ENCODE assay signal across 22 cellular contexts in genomic region chr12:93348568-93349435, GRCh38. TPM values are rescaled to one million over a fixed set of nuclear protein-coding genes. Genes with fewer than 3 reads are reported as not detected.
DNase-seq lines count a peak whose midpoint lies in the region; ATAC-seq, FAIRE-seq and TF ChIP-seq lines count a peak whose summit lies in the region.
"Had no signal": no experiment of that assay in that cellular context is flagged by ENCODE, and none has a peak within 500 bp of the region (broad histone marks: within the 10 kb centered on the region; RNA-seq: fewer than 3 reads in every experiment).

No MANE protein-coding gene starts in this region.

- H3K4me1 ChIP-seq in SK-N-SH (ENCODE audit: control insufficient read depth in 1 of 2, insufficient read depth in 2 of 2, low read depth in 1 of 2, low read length in 1 of 2): peaks cover 0 to 5% of the 10 kb centered on the region in 2 experiments; a peak in 2 of 4 replicates
- H3K4me1 ChIP-seq in K562 (replicated peaks in 1 of 2; ENCODE audit: control insufficient read depth in 2 of 2, insufficient read depth in 2 of 2, low read length in 2 of 2): peaks cover 0 to 7% of the 10 kb centered on the region in 2 experiments; a peak in 2 of 5 replicates
- H3K4me1 ChIP-seq in thoracic aorta (ENCODE audit: control insufficient read depth in 1 of 2, low read depth in 2 of 2): peaks cover 4 to 16% of the 10 kb centered on the region in 2 donors
- no peaks in the 10 kb centered on the region for H3K4me1 ChIP-seq in esophagus squamous epithelium

- POLR2A ChIA-PET in SK-N-SH (lab: Yijun Ruan, JAX): no interaction called here
- POLR2A ChIA-PET in K562 (lab: Yijun Ruan, JAX): interaction anchor here (1.1 kb wide), 1 partner anchor 13 kb away, joined by 5 read pairs; no protein-coding TSS in a partner anchor

- H3K4me3 ChIP-seq in SK-N-SH (ENCODE audit: low read depth in 2 of 2, low read length in 1 of 2) (no peak overlapping the region), K562 (no peak overlapping the region), thoracic aorta (no peak overlapping the region), esophagus squamous epithelium (no peak overlapping the region)
- H3K4me3 ChIP-seq: BLaER1 had no signal

- H3K9me3 ChIP-seq in SK-N-SH (no peaks in the 10 kb centered on the region), K562 (replicated peaks; ENCODE audit: control insufficient read depth, insufficient read depth, low read depth, low read length) (no peaks in the 10 kb centered on the region), thoracic aorta (no peaks in the 10 kb centered on the region), esophagus squamous epithelium (no peaks in the 10 kb centered on the region)
- H3K9me3 ChIP-seq: BLaER1 had no signal

- no peaks in the 10 kb centered on the region for H3F3A ChIP-seq in SK-N-SH (replicated peaks; ENCODE audit: insufficient read depth)

- CTCF ChIA-PET in SK-N-SH (lab: Yijun Ruan, JAX): interaction anchor here (0.6 kb wide), 1 partner anchor 48 kb away, joined by 3 read pairs; no protein-coding TSS in a partner anchor
- CTCF ChIA-PET in K562 (lab: Yijun Ruan, JAX; ENCODE audit: low intra/inter-chr PET ratio): no interaction called here

- TF ChIP-seq EP300 in SK-N-SH (IDR thresholded peaks at IDR 0.05; ENCODE audit: borderline replicate concordance in 1 of 2, low read depth in 1 of 2, low read length in 1 of 2) (no peak), K562 (IDR thresholded peaks at IDR 0.05; ENCODE audit: low read length) (no peak)

- intact Hi-C loops in K562 (cut with micrococcal nuclease) (no loop called here), left ventricle myocardium superior (cut with micrococcal nuclease) (no loop called here), esophagus squamous epithelium (cut with DNase I) (no loop called here)

- no peak for DNase-seq in SK-N-SH
- DNase-seq in K562 (ENCODE audit: extremely low read depth in 1 of 4, low spot score in 3 of 4): no peak
- no peak for DNase-seq in left ventricle myocardium superior
- DNase-seq in thoracic aorta (ENCODE audit: low spot score): no peak
- DNase-seq in hepatic stellate cell (ENCODE audit: low spot score): no peak
- no peak for DNase-seq in esophagus squamous epithelium (lab: John Stamatoyannopoulos, UW)
- DNase-seq in NCI-H187 (lab: John Stamatoyannopoulos, UW): no peak
- DNase-seq: 8988T; CD8-positive, alpha-beta memory T cell; DMS79 treated with DMSO at 0.1 percent for 48 hours; GF-D8; NCI-H1092; NCI-H146; NCI-H526 treated with DMSO at 0.1 percent for 48 hours; NK-92 treated with Interleukin-12 subunit alpha and Interleukin-12 subunit beta, amount 100 ng/mL, for 24 hours; RPMI8226 had no signal

- no peak overlapping the region for H3K9ac ChIP-seq in SK-N-SH
- H3K9ac ChIP-seq in K562 (ENCODE audit: insufficient read depth in 1 of 2, low read depth in 2 of 2, low read length in 2 of 2): no peak overlapping the region
- H3K9ac ChIP-seq: BLaER1, KMS-11 had no signal

- no peaks in the 10 kb centered on the region for H3K27me3 ChIP-seq in SK-N-SH (ENCODE audit: insufficient read depth)
- H3K27me3 ChIP-seq in K562 (ENCODE audit: control insufficient read depth in 2 of 2, insufficient read depth in 2 of 2, low read length in 2 of 2): no peaks in the 10 kb centered on the region
- no peaks in the 10 kb centered on the region for H3K27me3 ChIP-seq in thoracic aorta (replicated peaks; ENCODE audit: insufficient read depth)
- H3K27me3 ChIP-seq in esophagus squamous epithelium: no peaks in the 10 kb centered on the region
- H3K27me3 ChIP-seq: BLaER1 had no signal

- no peaks in the 10 kb centered on the region for H3K9me1 ChIP-seq in K562 (ENCODE audit: control insufficient read depth, insufficient read depth, low read length)

- TF ChIP-seq POLR2A in K562 (conservative IDR thresholded peaks at IDR 0.05) (no peak), esophagus squamous epithelium (IDR thresholded peaks at IDR 0.05) (no peak)

- H4K20me1 ChIP-seq in SK-N-SH (ENCODE audit: insufficient read depth) (no peaks in the 10 kb centered on the region), K562 (replicated peaks; ENCODE audit: control insufficient read depth, insufficient read depth, low read length) (no peaks in the 10 kb centered on the region)
- H4K20me1 ChIP-seq: BLaER1 had no signal

- no peak for ATAC-seq in SK-N-SH treated with all-trans-retinoic acid at 6 μM for 48 hours
- no peak for ATAC-seq in K562
- peak; percentile 58 for ATAC-seq in left ventricle myocardium superior
- ATAC-seq in thoracic aorta (ENCODE audit: insufficient number of reproducible peaks, low FRiP score, low read depth): no peak
- ATAC-seq: HepG2 had no signal

- in situ Hi-C loops in K562 (cut with MboI): no loop called here

- H2AFZ ChIP-seq in SK-N-SH (ENCODE audit: low read depth) (no peak overlapping the region), K562 (ENCODE audit: low read depth, low read length) (no peak overlapping the region)

- no peak for TF ChIP-seq CTCF in SK-N-SH (IDR thresholded peaks at IDR 0.05)
- TF ChIP-seq CTCF in K562 (IDR thresholded peaks at IDR 0.05 in 2 of 3, conservative IDR thresholded peaks at IDR 0.05 in 1 of 3; ENCODE audit: insufficient read depth in 2 of 3, low read depth in 1 of 3, low read length in 3 of 3): no peak
- TF ChIP-seq CTCF in thoracic aorta (IDR thresholded peaks at IDR 0.05): no peak
- no peak for TF ChIP-seq CTCF in esophagus squamous epithelium (IDR thresholded peaks at IDR 0.05)

- H3K36me3 ChIP-seq in SK-N-SH (replicated peaks in 1 of 2; ENCODE audit: control insufficient read depth in 1 of 2, insufficient read depth in 2 of 2, low read length in 1 of 2): no peaks in the 10 kb centered on the region
- no peaks in the 10 kb centered on the region for H3K36me3 ChIP-seq in K562 (ENCODE audit: control insufficient read depth, insufficient read depth, low read length)
- no peaks in the 10 kb centered on the region for H3K36me3 ChIP-seq in thoracic aorta
- no peaks in the 10 kb centered on the region for H3K36me3 ChIP-seq in esophagus squamous epithelium
- H3K36me3 ChIP-seq: BLaER1 had no signal

- no peak overlapping the region for H3K4me2 ChIP-seq in SK-N-SH
- H3K4me2 ChIP-seq in K562 (ENCODE audit: insufficient read depth, low read length): no peak overlapping the region
- H3K4me2 ChIP-seq: BLaER1, KMS-11 had no signal

- H3K79me2 ChIP-seq in SK-N-SH (ENCODE audit: insufficient read depth): no peaks in the 10 kb centered on the region
- H3K79me2 ChIP-seq in K562 (ENCODE audit: control insufficient read depth, insufficient read depth, low read length): no peaks in the 10 kb centered on the region

- no peak for FAIRE-seq in K562 (lab: Jason Lieb, UNC)
- FAIRE-seq: D721Med, GM12892, HepG2 had no signal

- H3K9me2 ChIP-seq in SK-N-SH: no peaks in the 10 kb centered on the region

- TF ChIP-seq RAD21 in SK-N-SH (IDR thresholded peaks at IDR 0.05; ENCODE audit: low read length): no peak
- no peak for TF ChIP-seq RAD21 in K562 (CRISPR knock-in tag; conservative IDR thresholded peaks at IDR 0.05 in 1 of 2, IDR thresholded peaks at IDR 0.05 in 1 of 2)

- no peak overlapping the region for H3K27ac ChIP-seq in SK-N-SH (ENCODE audit: low read depth in 2 of 2, low read length in 1 of 2)
- H3K27ac ChIP-seq in K562 (ENCODE audit: extremely low read depth, low read depth, low read length): no peak overlapping the region
- H3K27ac ChIP-seq in thoracic aorta: peak overlapping the region; percentile 43 to 61
- H3K27ac ChIP-seq in esophagus squamous epithelium: no peak overlapping the region
- H3K27ac ChIP-seq: BLaER1, KMS-11 had no signal

- WGBS in SK-N-SH (ENCODE audit: low lambda C conversion rate): 92% methylated on average over 10 of the region's 10 CpGs
- 89% methylated on average over 8 of the region's 10 CpGs for WGBS in K562 (ENCODE audit: insufficient coverage, low coverage, missing lambda C conversion rate)
- WGBS in esophagus squamous epithelium, 2 donors: 76 to 85% methylated on average over 9 to 10 of the region's 10 CpGs

- BruUV-seq in K562 (replicated peaks; lab: Mats Ljungman, UMichigan): no TSS peak

TF ChIP-seq in SK-N-SH, 30 proteins besides CTCF, POLR2A, EP300 and RAD21 (continues in another document):
- TF ChIP-seq TAF1 (IDR thresholded peaks at IDR 0.05; ENCODE audit: borderline replicate concordance, low read depth, low read length) (no peak), YY1 (IDR thresholded peaks at IDR 0.05; ENCODE audit: low read depth) (no peak)

TF ChIP-seq in SK-N-SH treated with all-trans-retinoic acid at 6 μM for 48 hours, 23 proteins besides CTCF, POLR2A, EP300 and RAD21 (continues in another document):
- TF ChIP-seq OSR1 (CRISPR knock-in tag; IDR thresholded peaks at IDR 0.05) (no peak), RARB (CRISPR knock-in tag; IDR thresholded peaks at IDR 0.05) (no peak), ZNF70 (CRISPR knock-in tag; IDR thresholded peaks at IDR 0.05) (no peak), ZC3H10 (CRISPR knock-in tag; IDR thresholded peaks at IDR 0.05) (no peak)

TF ChIP-seq in K562, 482 proteins besides CTCF, POLR2A, EP300 and RAD21 (continues in another document):
- TF ChIP-seq FOXJ3 (CRISPR knock-in tag; IDR thresholded peaks at IDR 0.05) (no peak), ESRRB (CRISPR knock-in tag; IDR thresholded peaks at IDR 0.05; ENCODE audit: borderline replicate concordance) (no peak)

RNA-seq across cellular contexts. Expression of gene NUDT4, which starts 28.9 kb away (rescaled TPM):
- 19.8 and 26.0 TPM in 2 replicates for polyA plus RNA-seq in SK-N-SH (2012; rRNA removed)
- polyA plus RNA-seq in SK-N-SH (2012; cell fraction: cytosol; rRNA removed): 31.6 and 41.1 TPM in 2 replicates
- 10.8 and 16.7 TPM in 2 replicates for polyA plus RNA-seq in SK-N-SH (2012; cell fraction: nucleus; rRNA removed)
- 29.5 and 81.9 TPM in 2 replicates for total RNA-seq in K562 (2011; cell fraction: chromatin; rRNA removed; ENCODE audit: low replicate concordance)
- total RNA-seq in K562 (2011; cell fraction: nucleolus; rRNA removed): 29.0 and 33.4 TPM in 2 replicates
- total RNA-seq in K562 (2011; cell fraction: nucleoplasm; rRNA removed): 63.9 and 138 TPM in 2 replicates
- total RNA-seq in K562 (2014; rRNA removed): 87.5 and 102 TPM in 2 replicates
- 158 and 187 TPM in 2 replicates for total RNA-seq in K562 (2014; rRNA removed; fragmentation: Illumina TruSeq; extraction: Trizol)
- total RNA-seq in K562 (2015; rRNA removed; fragmentation: Illumina TruSeq; extraction: Trizol): 87.4 and 99.2 TPM in 2 replicates
- total RNA-seq in K562 (2021): 132 and 147 TPM in 2 replicates
- 112 and 164 TPM in 2 replicates for polyA plus RNA-seq in K562 (2011; rRNA removed)
- 57.9 and 68.4 TPM in 2 replicates for polyA plus RNA-seq in K562 (2011; cell fraction: cytosol; rRNA removed)
- 14.0 and 27.3 TPM in 2 replicates for polyA plus RNA-seq in K562 (2011; cell fraction: nucleus; rRNA removed)
- polyA plus RNA-seq in K562 (2012): 64.5 and 88.2 TPM in 2 replicates
- 116 and 128 TPM in 2 replicates for polyA plus RNA-seq in K562 (2014; fragmentation: Illumina TruSeq; extraction: Trizol)
- polyA plus RNA-seq in K562 (2014; fragmentation: Nextera tagmentation; extraction: Ambion mirVana): 10 to 100 TPM; 38.1 to 60.2 TPM
- polyA plus RNA-seq in K562 (2014; rRNA removed): 84.6 and 94.2 TPM in 2 replicates
- polyA minus RNA-seq in K562 (2011; rRNA and poly(A)+ RNA removed): 147 and 162 TPM in 2 replicates
- 62.3 and 75.6 TPM in 2 replicates for polyA minus RNA-seq in K562 (2011; cell fraction: cytosol; rRNA and poly(A)+ RNA removed)
- 27.5 and 37.5 TPM in 2 replicates for polyA minus RNA-seq in K562 (2011; cell fraction: nucleus; rRNA and poly(A)+ RNA removed)
- 410 TPM for total RNA-seq in left ventricle myocardium superior
- 100 to 1,000 TPM in 1 of 2 donors, 10 to 100 TPM in 1; 91.1 to 178 TPM for total RNA-seq in thoracic aorta
- 10 to 100 TPM; 16.0 to 33.8 (median 25.7) TPM for total RNA-seq in esophagus squamous epithelium

Comparison
In these comparisons a context has a peak if more than half of its experiments do, and no peak if none do; other contexts are left out.
1. H3K27ac ChIP-seq: peak in thoracic aorta (2 of 2); none in SK-N-SH (0 of 2), K562 (single experiment) and esophagus squamous epithelium (0 of 4).